22 cellular contexts compared by ENCODE assay signal in genomic region chr2:213108308-213108707, GRCh38.
"Had no signal": no experiment of that assay in that cellular context is flagged by ENCODE, and none has a peak within 500 bp of the region (broad histone marks: within the 10 kb centered on the region; RNA-seq: fewer than 3 reads in every experiment).

No MANE protein-coding gene starts in this region.

- H3K9me3 ChIP-seq: suprapubic skin had no signal

- H3K9me3 Mint-ChIP-seq: activated naive CD4-positive, alpha-beta T cell treated with anti-CD3 and anti-CD28 coated beads, Interleukin-2, amount 50 U/mL, for 72 hours; brain; mesothelial cell of epicardium; nephron progenitor cell; stimulated activated naive CD8-positive, alpha-beta T cell treated with anti-CD3 and anti-CD28 coated beads, Interleukin-15, amount 100 ng/mL, for 72 hours had no signal

- H3K27ac Mint-ChIP-seq: activated CD4-positive, alpha-beta T cell treated with anti-CD3 and anti-CD28 coated beads, Interleukin-2, amount 10 ng/mL, durations not matched to agents 7 days and 5 days; brain; nephron progenitor cell had no signal

- H3K36me3 ChIP-seq: suprapubic skin had no signal

- H3K4me1 Mint-ChIP-seq: nephron progenitor cell had no signal

- DNase-seq: activated CD4-positive, alpha-beta T cell treated with anti-CD3 and anti-CD28 coated beads, Interleukin-2, amount 10 ng/mL, durations not matched to agents 7 days and 5 days; activated CD8-positive, alpha-beta memory T cell treated with anti-CD3 and anti-CD28 coated beads for 24 hours; activated gamma-delta T cell; anterior cingulate cortex; cortex of kidney; erythroblast; foreskin melanocyte; nephron progenitor cell; occipital lobe; posterior cingulate gyrus; stimulated activated CD4-positive, alpha-beta T cell treated with anti-CD3 and anti-CD28 coated beads, Interleukin-12 subunit alpha, Interleukin-12 subunit beta, amount 100 ng/mL, for 4 hours; stimulated activated CD4-positive, alpha-beta T cell treated with anti-CD3 and anti-CD28 coated beads, Interleukin-1b, Interleukin-23, amount 100 ng/mL, for 48 hours; stimulated activated CD8-positive, alpha-beta memory T cell treated with anti-CD3 and anti-CD28 coated beads, Interleukin-4, amount 100 ng/mL, for 48 hours; stimulated activated naive CD8-positive, alpha-beta T cell treated with anti-CD3 and anti-CD28 coated beads, Interleukin-15, amount 100 ng/mL, for 72 hours; T-helper 1 cell; T-helper 9 cell; trophoblast cell had no signal

- H3K36me3 Mint-ChIP-seq: activated naive CD4-positive, alpha-beta T cell treated with anti-CD3 and anti-CD28 coated beads, Interleukin-2, amount 50 U/mL, for 72 hours; brain; mesothelial cell of epicardium had no signal

- ATAC-seq: activated naive CD4-positive, alpha-beta T cell treated with anti-CD3 and anti-CD28 coated beads, Interleukin-2, amount 50 U/mL, for 72 hours; stimulated activated naive CD8-positive, alpha-beta T cell treated with anti-CD3 and anti-CD28 coated beads, Interleukin-15, amount 100 ng/mL, for 72 hours had no signal

- H3K27ac ChIP-seq: suprapubic skin had no signal

- H3K4me3 ChIP-seq: lung, suprapubic skin had no signal

- H3K4me3 Mint-ChIP-seq: activated CD4-positive, alpha-beta T cell treated with anti-CD3 and anti-CD28 coated beads, Interleukin-2, amount 10 ng/mL, durations not matched to agents 7 days and 5 days; brain; mesothelial cell of epicardium; nephron progenitor cell had no signal

- H3K27me3 ChIP-seq: suprapubic skin had no signal
